In the genomic region with DNA sequence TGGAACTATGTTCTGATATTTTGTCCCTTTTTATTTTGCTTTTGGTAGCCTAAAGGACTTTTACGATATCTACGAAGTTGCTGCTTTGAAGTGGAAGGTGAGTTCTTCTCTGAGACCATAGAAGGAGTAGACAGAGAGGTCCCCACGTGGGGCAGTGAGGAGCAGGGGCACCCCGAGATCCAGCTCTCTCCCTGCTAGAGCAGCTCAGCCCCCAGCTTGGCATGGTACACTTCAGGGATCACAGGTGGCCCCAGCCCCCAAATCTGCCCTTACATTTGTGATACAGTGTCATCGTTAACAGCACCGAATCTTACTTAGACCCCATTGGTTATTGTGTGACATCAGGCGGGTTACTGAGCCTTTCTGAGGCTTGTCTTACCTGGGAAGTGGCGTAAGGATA, we compare ENCODE assay signal across 21 cellular contexts.
"Had no signal": no experiment of that assay in that cellular context is flagged by ENCODE, and none has a peak within 500 bp of the region (broad histone marks: within the 10 kb centered on the region; RNA-seq: fewer than 3 reads in every experiment).

No MANE protein-coding gene starts in this region.

- H3K27me3 ChIP-seq: hepatocyte, tibial artery had no signal

- H2AFZ ChIP-seq: hepatocyte had no signal

- H3K4me1 Mint-ChIP-seq: activated CD4-positive, alpha-beta T cell treated with anti-CD3 and anti-CD28 coated beads, Interleukin-2, amount 10 ng/mL, durations not matched to agents 24 days and 14 days; activated naive CD4-positive, alpha-beta T cell treated with anti-CD3 and anti-CD28 coated beads, Interleukin-2, amount 50 U/mL, for 24 hours; brain; immature natural killer cell had no signal

- ATAC-seq: activated CD4-positive, CD25-positive, alpha-beta regulatory T cell treated with anti-CD3 and anti-CD28 coated beads, Interleukin-2, amount 50 U/mL, for 24 hours; activated CD8-positive, alpha-beta memory T cell treated with anti-CD3 and anti-CD28 coated beads, Interleukin-2, amount 10 ng/mL, durations not matched to agents 7 days and 5 days; esophagus mucosa; left ventricle myocardium superior had no signal

- H3K36me3 Mint-ChIP-seq: activated CD8-positive, alpha-beta memory T cell treated with anti-CD3 and anti-CD28 coated beads, Interleukin-2, amount 10 ng/mL, durations not matched to agents 7 days and 5 days; immature natural killer cell had no signal

- H3K27me3 Mint-ChIP-seq: activated CD4-positive, alpha-beta memory T cell treated with anti-CD3 and anti-CD28 coated beads, Interleukin-2, amount 10 ng/mL, durations not matched to agents 7 days and 5 days; activated CD4-positive, alpha-beta T cell treated with anti-CD3 and anti-CD28 coated beads, Interleukin-2, amount 10 ng/mL, durations not matched to agents 24 days and 14 days; activated CD8-positive, alpha-beta memory T cell treated with anti-CD3 and anti-CD28 coated beads, Interleukin-2, amount 10 ng/mL, durations not matched to agents 7 days and 5 days; activated naive CD4-positive, alpha-beta T cell treated with anti-CD3 and anti-CD28 coated beads, Interleukin-2, amount 50 U/mL, for 24 hours; brain; progenitor cell of endocrine pancreas; stimulated activated naive CD8-positive, alpha-beta T cell treated with anti-CD3 and anti-CD28 coated beads, Interleukin-15, Interleukin-2, amounts not matched to agents 100 ng/mL and 50 ng/mL, for 24 hours had no signal

- H3K4me2 ChIP-seq: hepatocyte had no signal

- H3K27ac Mint-ChIP-seq: activated CD4-positive, alpha-beta memory T cell treated with anti-CD3 and anti-CD28 coated beads, Interleukin-2, amount 10 ng/mL, durations not matched to agents 7 days and 5 days; activated CD4-positive, alpha-beta T cell treated with anti-CD3 and anti-CD28 coated beads, Interleukin-2, amount 10 ng/mL, durations not matched to agents 24 days and 14 days; activated CD8-positive, alpha-beta memory T cell treated with anti-CD3 and anti-CD28 coated beads, Interleukin-2, amount 10 ng/mL, durations not matched to agents 7 days and 5 days; activated naive CD4-positive, alpha-beta T cell treated with anti-CD3 and anti-CD28 coated beads, Interleukin-2, amount 50 U/mL, for 24 hours; brain; progenitor cell of endocrine pancreas; stimulated activated naive CD8-positive, alpha-beta T cell treated with anti-CD3 and anti-CD28 coated beads, Interleukin-15, Interleukin-2, amounts not matched to agents 100 ng/mL and 50 ng/mL, for 24 hours had no signal

- DNase-seq: activated CD4-positive, alpha-beta memory T cell treated with anti-CD3 and anti-CD28 coated beads, Interleukin-2, amount 10 ng/mL, durations not matched to agents 7 days and 5 days; activated CD4-positive, alpha-beta T cell treated with anti-CD3 and anti-CD28 coated beads, Interleukin-2, amount 10 ng/mL, durations not matched to agents 24 days and 14 days; activated CD8-positive, alpha-beta memory T cell treated with anti-CD3 and anti-CD28 coated beads, Interleukin-2, amount 10 ng/mL, durations not matched to agents 7 days and 5 days; activated gamma-delta T cell; activated T-cell treated with anti-CD3 and anti-CD28 coated beads for 4 hours; effector memory CD4-positive, alpha-beta T cell; foreskin melanocyte; immature natural killer cell; kidney glomerular epithelial cell; left ventricle myocardium superior; occipital lobe; retina; stimulated activated CD4-positive, alpha-beta T cell treated with anti-CD3 and anti-CD28 coated beads, Interleukin-4, amount 100 ng/mL, for 1 hour had no signal

- H3K9me3 ChIP-seq: tibial artery had no signal

- H3K4me3 Mint-ChIP-seq: activated CD4-positive, alpha-beta memory T cell treated with anti-CD3 and anti-CD28 coated beads, Interleukin-2, amount 10 ng/mL, durations not matched to agents 7 days and 5 days; activated CD4-positive, alpha-beta T cell treated with anti-CD3 and anti-CD28 coated beads, Interleukin-2, amount 10 ng/mL, durations not matched to agents 24 days and 14 days; activated CD8-positive, alpha-beta memory T cell treated with anti-CD3 and anti-CD28 coated beads, Interleukin-2, amount 10 ng/mL, durations not matched to agents 7 days and 5 days; activated naive CD4-positive, alpha-beta T cell treated with anti-CD3 and anti-CD28 coated beads, Interleukin-2, amount 50 U/mL, for 24 hours; brain; immature natural killer cell; stimulated activated naive CD8-positive, alpha-beta T cell treated with anti-CD3 and anti-CD28 coated beads, Interleukin-15, Interleukin-2, amounts not matched to agents 100 ng/mL and 50 ng/mL, for 24 hours had no signal

- H3K9me3 Mint-ChIP-seq: activated CD4-positive, alpha-beta memory T cell treated with anti-CD3 and anti-CD28 coated beads, Interleukin-2, amount 10 ng/mL, durations not matched to agents 7 days and 5 days; activated CD4-positive, alpha-beta T cell treated with anti-CD3 and anti-CD28 coated beads, Interleukin-2, amount 10 ng/mL, durations not matched to agents 24 days and 14 days; activated naive CD4-positive, alpha-beta T cell treated with anti-CD3 and anti-CD28 coated beads, Interleukin-2, amount 50 U/mL, for 24 hours; brain; immature natural killer cell; stimulated activated naive CD8-positive, alpha-beta T cell treated with anti-CD3 and anti-CD28 coated beads, Interleukin-15, Interleukin-2, amounts not matched to agents 100 ng/mL and 50 ng/mL, for 24 hours had no signal

- H3K4me3 ChIP-seq: hepatocyte, tibial artery had no signal

- H3K27ac ChIP-seq: hepatocyte, tibial artery had no signal
